Comparison of ENCODE assay signal across 19 cellular contexts in genomic region chr1:47713333-47713953, GRCh38.
DNase-seq lines count a peak whose midpoint lies in the region; ATAC-seq and TF ChIP-seq lines count a peak whose summit lies in the region.
"Had no signal": no experiment of that assay in that cellular context is flagged by ENCODE, and none has a peak within 500 bp of the region (broad histone marks: within the 10 kb centered on the region; RNA-seq: fewer than 3 reads in every experiment).

No MANE protein-coding gene starts in this region.

- no peak overlapping the region for H3K9ac ChIP-seq in endodermal cell (ENCODE audit: extremely low read depth, low read length, poor library complexity, severe bottlenecking)
- H3K9ac ChIP-seq: BLaER1, GM23248 had no signal

- no peaks in the 10 kb centered on the region for H3K9me3 Mint-ChIP-seq in activated CD8-positive, alpha-beta memory T cell treated with anti-CD3 and anti-CD28 coated beads, Interleukin-2, amount 10 ng/mL, durations not matched to agents 7 days and 5 days (ENCODE audit: low read depth)
- no peaks in the 10 kb centered on the region for H3K9me3 Mint-ChIP-seq in endodermal cell
- no peaks in the 10 kb centered on the region for H3K9me3 Mint-ChIP-seq in nephron progenitor cell
- H3K9me3 Mint-ChIP-seq: CD8-positive, alpha-beta T cell had no signal

- H3K27me3 Mint-ChIP-seq in activated CD8-positive, alpha-beta memory T cell treated with anti-CD3 and anti-CD28 coated beads, Interleukin-2, amount 10 ng/mL, durations not matched to agents 7 days and 5 days: peaks cover 78% of the 10 kb centered on the region
- peaks cover 87% of the 10 kb centered on the region for H3K27me3 Mint-ChIP-seq in endodermal cell (ENCODE audit: insufficient read depth)
- H3K27me3 Mint-ChIP-seq in nephron progenitor cell (ENCODE audit: low read depth, poor library complexity): peaks cover 75% of the 10 kb centered on the region

- H3K27me3 ChIP-seq in endodermal cell (ENCODE audit: control insufficient read depth, insufficient read depth, low read length, poor library complexity, severe bottlenecking): peaks cover 97% of the 10 kb centered on the region
- peaks cover 91% of the 10 kb centered on the region for H3K27me3 ChIP-seq in lower lobe of right lung (ENCODE audit: low read depth)

- TF ChIP-seq CTCF in endodermal cell (conservative IDR thresholded peaks at IDR 0.05): no peak
- no peak for TF ChIP-seq CTCF in nephron progenitor cell (IDR thresholded peaks at IDR 0.05)
- no peak for TF ChIP-seq CTCF in lower lobe of right lung (IDR thresholded peaks at IDR 0.05)

- H3K36me3 ChIP-seq in endodermal cell (ENCODE audit: control insufficient read depth, insufficient read depth, low read length) (no peaks in the 10 kb centered on the region), lower lobe of right lung (no peaks in the 10 kb centered on the region)
- H3K36me3 ChIP-seq: BLaER1 had no signal

- 82 to 91% methylated on average over 8 to 9 of the region's 9 CpGs for WGBS in endodermal cell (ENCODE audit: insufficient coverage in 1 of 2, insufficient read length in 1 of 2), 2 experiments

- CTCF ChIA-PET in activated CD8-positive, alpha-beta memory T cell treated with anti-CD3 and anti-CD28 coated beads, Interleukin-2, amount 10 ng/mL, durations not matched to agents 7 days and 5 days (lab: Charles Lee): interaction anchor here (0.7 to 1.8 kb wide), 3 partner anchors 13 to 277 kb away, joined by 3 to 7 read pairs (median 3); no protein-coding TSS in a partner anchor

- H3K4me3 Mint-ChIP-seq in activated CD8-positive, alpha-beta memory T cell treated with anti-CD3 and anti-CD28 coated beads, Interleukin-2, amount 10 ng/mL, durations not matched to agents 7 days and 5 days: no peak overlapping the region
- H3K4me3 Mint-ChIP-seq in endodermal cell (no peak overlapping the region), nephron progenitor cell (peak overlapping the region; percentile 28)
- H3K4me3 Mint-ChIP-seq: B cell; CD4-positive, CD25-positive, alpha-beta regulatory T cell; CD8-positive, alpha-beta T cell had no signal

- H3K4me1 Mint-ChIP-seq in activated CD8-positive, alpha-beta memory T cell treated with anti-CD3 and anti-CD28 coated beads, Interleukin-2, amount 10 ng/mL, durations not matched to agents 7 days and 5 days: peaks cover 5% of the 10 kb centered on the region
- H3K4me1 Mint-ChIP-seq in endodermal cell: peaks cover 5% of the 10 kb centered on the region
- H3K4me1 Mint-ChIP-seq in nephron progenitor cell: peaks cover 76% of the 10 kb centered on the region

- H3K27ac ChIP-seq in endodermal cell (ENCODE audit: low read depth, low read length): no peak overlapping the region
- no peak overlapping the region for H3K27ac ChIP-seq in lower lobe of right lung
- H3K27ac ChIP-seq: 22Rv1, BLaER1, C4-2B, GM23248 had no signal

- H3K4me1 ChIP-seq in endodermal cell (ENCODE audit: control insufficient read depth, insufficient read depth, low read length) (no peaks in the 10 kb centered on the region), lower lobe of right lung (peaks cover 23% of the 10 kb centered on the region)

- peak; percentile 43 for DNase-seq in activated CD8-positive, alpha-beta memory T cell treated with anti-CD3 and anti-CD28 coated beads for 24 hours
- no peak for DNase-seq in activated CD8-positive, alpha-beta memory T cell treated with anti-CD3 and anti-CD28 coated beads, Interleukin-2, amount 10 ng/mL, durations not matched to agents 7 days and 5 days
- DNase-seq in endodermal cell (peak; percentile 23), nephron progenitor cell (no peak), activated gamma-delta T cell treated with Interleukin-2 at 50 U/mL for 16 hours (no peak), lower lobe of right lung (no peak)
- DNase-seq: Caco-2; CD4-positive, CD25-positive, alpha-beta regulatory T cell; CD8-positive, alpha-beta T cell; DMS153; DND-41; GM23248; H7; HCEC 1CT had no signal

- H3K36me3 Mint-ChIP-seq in activated CD8-positive, alpha-beta memory T cell treated with anti-CD3 and anti-CD28 coated beads, Interleukin-2, amount 10 ng/mL, durations not matched to agents 7 days and 5 days: no peaks in the 10 kb centered on the region
- H3K36me3 Mint-ChIP-seq in endodermal cell (ENCODE audit: low read depth): no peaks in the 10 kb centered on the region
- H3K36me3 Mint-ChIP-seq in nephron progenitor cell (ENCODE audit: low read depth): no peaks in the 10 kb centered on the region
- H3K36me3 Mint-ChIP-seq: CD4-positive, CD25-positive, alpha-beta regulatory T cell; CD8-positive, alpha-beta T cell had no signal

- no peak for ATAC-seq in activated CD8-positive, alpha-beta memory T cell treated with anti-CD3 and anti-CD28 coated beads, Interleukin-2, amount 10 ng/mL, durations not matched to agents 7 days and 5 days
- no peak for ATAC-seq in lower lobe of right lung
- ATAC-seq: CD8-positive, alpha-beta T cell; GM12878 had no signal

- H3K27ac Mint-ChIP-seq in activated CD8-positive, alpha-beta memory T cell treated with anti-CD3 and anti-CD28 coated beads, Interleukin-2, amount 10 ng/mL, durations not matched to agents 7 days and 5 days: no peak overlapping the region
- no peak overlapping the region for H3K27ac Mint-ChIP-seq in endodermal cell
- H3K27ac Mint-ChIP-seq in nephron progenitor cell: no peak overlapping the region
- H3K27ac Mint-ChIP-seq: B cell; CD4-positive, CD25-positive, alpha-beta regulatory T cell; CD8-positive, alpha-beta T cell had no signal

- H3K9me3 ChIP-seq in endodermal cell (ENCODE audit: control insufficient read depth, low read length) (no peaks in the 10 kb centered on the region), lower lobe of right lung (no peaks in the 10 kb centered on the region)
- H3K9me3 ChIP-seq: BLaER1, Caco-2 had no signal

- intact Hi-C loops in lower lobe of right lung (cut with DNase I): loop anchor here (10.0 kb wide), 1 partner anchor 179 kb away; no protein-coding TSS in a partner anchor

- H3K4me3 ChIP-seq in endodermal cell (ENCODE audit: low read length) (no peak overlapping the region), lower lobe of right lung (no peak overlapping the region)
- H3K4me3 ChIP-seq: BLaER1, GM12878, GM23248 had no signal

Comparison
In these comparisons a context has a peak if more than half of its experiments do, and no peak if none do; other contexts are left out.
1. DNase-seq: peak in activated CD8-positive, alpha-beta memory T cell treated with anti-CD3 and anti-CD28 coated beads for 24 hours (single experiment) and endodermal cell (single experiment); none in activated CD8-positive, alpha-beta memory T cell treated with anti-CD3 and anti-CD28 coated beads, Interleukin-2, amount 10 ng/mL, durations not matched to agents 7 days and 5 days (single experiment), nephron progenitor cell (single experiment), activated gamma-delta T cell treated with Interleukin-2 at 50 U/mL for 16 hours (single experiment) and lower lobe of right lung (single experiment).